Comparison of ENCODE assay signal across 13 cellular contexts in genomic region chr3:4582634-4583033, GRCh38.
DNase-seq lines count a peak whose midpoint lies in the region; ATAC-seq and TF ChIP-seq lines count a peak whose summit lies in the region.
"Had no signal": no experiment of that assay in that cellular context is flagged by ENCODE, and none has a peak within 500 bp of the region (broad histone marks: within the 10 kb centered on the region; RNA-seq: fewer than 3 reads in every experiment).

No MANE protein-coding gene starts in this region.

- H3K36me3 Mint-ChIP-seq in naive thymus-derived CD8-positive, alpha-beta T cell, result no peaks in the 10 kb centered on the region

- H3K36me3 ChIP-seq in cardiac muscle cell (no peaks in the 10 kb centered on the region), upper lobe of right lung (no peaks in the 10 kb centered on the region)

- H3K9me3 ChIP-seq in cardiac muscle cell (ENCODE audit: low read depth) (no peaks in the 10 kb centered on the region), upper lobe of right lung (no peaks in the 10 kb centered on the region)
- H3K9me3 ChIP-seq: A549 had no signal

- H3K4me3 ChIP-seq in cardiac muscle cell (no peak overlapping the region), epithelial cell of esophagus (ENCODE audit: low read length) (no peak overlapping the region), upper lobe of right lung (no peak overlapping the region)
- H3K4me3 ChIP-seq: A549 had no signal

- H3K27me3 ChIP-seq in cardiac muscle cell (no peaks in the 10 kb centered on the region), upper lobe of right lung (no peaks in the 10 kb centered on the region)

- no peak overlapping the region for H3K4me3 Mint-ChIP-seq in naive thymus-derived CD8-positive, alpha-beta T cell

- intact Hi-C loops in Right ventricle myocardium superior (cut with DNase I), result loop anchor here (5.0 kb wide), 1 partner anchor 85 kb away; no protein-coding TSS in a partner anchor
- intact Hi-C loops in upper lobe of right lung (cut with DNase I), result no loop called here

- POLR2A ChIA-PET in naive thymus-derived CD8-positive, alpha-beta T cell (lab: Charles Lee), result no interaction called here

- H3K27me3 Mint-ChIP-seq in naive thymus-derived CD8-positive, alpha-beta T cell, result no peaks in the 10 kb centered on the region

- DNase-seq in cardiac muscle cell (ENCODE audit: low read depth in 1 of 2, low spot score in 1 of 2) (peak; percentile 28 to 69), Right ventricle myocardium superior (no peak), epithelial cell of esophagus (ENCODE audit: low read depth) (peak; percentile 18), upper lobe of right lung (no peak), SIG-M5 (lab: John Stamatoyannopoulos, UW) (no peak), amygdala (lab: John Stamatoyannopoulos, UW) (no peak)
- DNase-seq in naive thymus-derived CD8-positive, alpha-beta T cell, result no peak
- DNase-seq: activated CD4-positive, alpha-beta T cell treated with anti-CD3 and anti-CD28 coated beads for 1 hour; activated gamma-delta T cell treated with Interleukin-2 at 50 U/mL for 16 hours; stimulated activated CD4-positive, alpha-beta T cell treated with anti-CD3 and anti-CD28 coated beads, Interleukin-2, amount 100 ng/mL, for 24 hours had no signal

- H3K27ac ChIP-seq in cardiac muscle cell (no peak overlapping the region), upper lobe of right lung (peak overlapping the region; percentile 21)
- H3K27ac ChIP-seq: A549 had no signal

- peaks cover 30% of the 10 kb centered on the region for H3K4me1 ChIP-seq in cardiac muscle cell (ENCODE audit: low read depth)
- peaks cover 42% of the 10 kb centered on the region for H3K4me1 ChIP-seq in upper lobe of right lung
- H3K4me1 ChIP-seq: A549 had no signal

- H3K27ac Mint-ChIP-seq in naive thymus-derived CD8-positive, alpha-beta T cell, result peak overlapping the region in 9 of 10 donors; percentile 12 to 76 (median 48)

- ATAC-seq in Right ventricle myocardium superior (ENCODE audit: poor library complexity), result no peak
- no peak for ATAC-seq in naive thymus-derived CD8-positive, alpha-beta T cell
- no peak for ATAC-seq in upper lobe of right lung
- ATAC-seq in HG03442 (IDR thresholded peaks at IDR 0.05; ENCODE audit: unreplicated experiment), result no peak
- ATAC-seq: A549, Panc1 had no signal

- no peaks in the 10 kb centered on the region for H3K9me3 Mint-ChIP-seq in naive thymus-derived CD8-positive, alpha-beta T cell

- no peak for TF ChIP-seq CTCF in cardiac muscle cell (IDR thresholded peaks at IDR 0.05; ENCODE audit: low read depth, low read length)
- TF ChIP-seq CTCF in epithelial cell of esophagus (IDR thresholded peaks at IDR 0.05; ENCODE audit: insufficient read depth, low read depth, low read length, missing control alignments), result no peak
- no peak for TF ChIP-seq CTCF in upper lobe of right lung (IDR thresholded peaks at IDR 0.05)

- peaks cover 24 to 76% (median 68%) of the 10 kb centered on the region in 4 donors for H3K4me1 Mint-ChIP-seq in naive thymus-derived CD8-positive, alpha-beta T cell

Comparison
In these comparisons a context has a peak if more than half of its experiments do, and no peak if none do; other contexts are left out.
1. DNase-seq: peak in cardiac muscle cell (2 of 2) and epithelial cell of esophagus (single experiment); none in Right ventricle myocardium superior (single experiment), naive thymus-derived CD8-positive, alpha-beta T cell (0 of 10), upper lobe of right lung (single experiment), SIG-M5 (single experiment) and amygdala (0 of 56).